In genomic region chr7:141785711-141786552, GRCh38 we compare ENCODE assay signal across 10 cellular contexts. TPM values are rescaled to one million over a fixed set of nuclear protein-coding genes. Genes with fewer than 3 reads are reported as not detected.
DNase-seq lines count a peak whose midpoint lies in the region; ATAC-seq, FAIRE-seq and TF ChIP-seq lines count a peak whose summit lies in the region.
"Had no signal": no experiment of that assay in that cellular context is flagged by ENCODE, and none has a peak within 500 bp of the region (broad histone marks: within the 10 kb centered on the region; RNA-seq: fewer than 3 reads in every experiment).

No MANE protein-coding gene starts in this region.

- no peaks in the 10 kb centered on the region for H3K9me3 ChIP-seq in right lobe of liver
- H3K9me3 ChIP-seq in upper lobe of right lung = no peaks in the 10 kb centered on the region

- H3K36me3 Mint-ChIP-seq in activated CD4-positive, alpha-beta T cell treated with anti-CD3 and anti-CD28 coated beads for 36 hours (ENCODE audit: low read depth) = peaks cover 10% of the 10 kb centered on the region

- peak; percentile 49 for ATAC-seq in activated CD4-positive, alpha-beta T cell treated with anti-CD3 and anti-CD28 coated beads for 36 hours
- ATAC-seq in GM21528 (IDR thresholded peaks at IDR 0.05; ENCODE audit: low FRiP score, unreplicated experiment) (peak; percentile 81), right lobe of liver (peak; percentile 71 to 78 (median 76)), upper lobe of right lung (peak; percentile 79)

- H3K4me1 ChIP-seq in right lobe of liver (no peaks in the 10 kb centered on the region), upper lobe of right lung (no peaks in the 10 kb centered on the region)

- CTCF ChIA-PET in activated CD4-positive, alpha-beta T cell treated with anti-CD3 and anti-CD28 coated beads for 36 hours (lab: Charles Lee) = interaction anchor here (0.6 to 4.8 kb wide), 19 partner anchors 8 to 679 kb away, joined by 3 to 34 read pairs (median 4); partner anchors contain the start of genes SSBP1 and TAS2R4

- H3K9me3 Mint-ChIP-seq in activated CD4-positive, alpha-beta T cell treated with anti-CD3 and anti-CD28 coated beads for 36 hours (ENCODE audit: low read depth) = no peaks in the 10 kb centered on the region
- H3K9me3 Mint-ChIP-seq: CD8-positive, alpha-beta memory T cell had no signal

- H3K27me3 ChIP-seq in right lobe of liver (no peaks in the 10 kb centered on the region), upper lobe of right lung (no peaks in the 10 kb centered on the region)

- WGBS in right lobe of liver (ENCODE audit: insufficient coverage, low coverage, low lambda C conversion rate, missing lambda C conversion rate) = 57% methylated on average over 13 of the region's 13 CpGs

- no peaks in the 10 kb centered on the region for H3K27me3 Mint-ChIP-seq in activated CD4-positive, alpha-beta T cell treated with anti-CD3 and anti-CD28 coated beads for 36 hours
- H3K27me3 Mint-ChIP-seq: CD8-positive, alpha-beta memory T cell had no signal

- peak; percentile 59 for FAIRE-seq in RCC 7860 (lab: Jason Lieb, UNC)

- intact Hi-C loops in activated CD4-positive, alpha-beta T cell treated with anti-CD3 and anti-CD28 coated beads for 36 hours (cut with DNase I, micrococcal nuclease) = loop anchor here (1.0 kb wide), 1 partner anchor 132 kb away; no protein-coding TSS in a partner anchor
- intact Hi-C loops in right lobe of liver (cut with DNase I) (no loop called here), upper lobe of right lung (cut with DNase I) (no loop called here)

- H3K27ac ChIP-seq in right lobe of liver (no peak overlapping the region), upper lobe of right lung (no peak overlapping the region)
- H3K27ac ChIP-seq: epithelial cell of prostate had no signal

- no peak overlapping the region for H3K4me3 ChIP-seq in right lobe of liver
- H3K4me3 ChIP-seq in upper lobe of right lung = no peak overlapping the region

- no peak overlapping the region for H3K4me3 Mint-ChIP-seq in activated CD4-positive, alpha-beta T cell treated with anti-CD3 and anti-CD28 coated beads for 36 hours
- H3K4me3 Mint-ChIP-seq: CD8-positive, alpha-beta memory T cell had no signal

- no peak overlapping the region for H3K27ac Mint-ChIP-seq in activated CD4-positive, alpha-beta T cell treated with anti-CD3 and anti-CD28 coated beads for 36 hours

- TF ChIP-seq CTCF in right lobe of liver (IDR thresholded peaks at IDR 0.05) (peak; percentile 63 to 84 (median 80)), upper lobe of right lung (IDR thresholded peaks at IDR 0.05) (peak; percentile 78)

- TF ChIP-seq POLR2A in right lobe of liver (IDR thresholded peaks at IDR 0.05) = no peak

- no peaks in the 10 kb centered on the region for H3K4me1 Mint-ChIP-seq in activated CD4-positive, alpha-beta T cell treated with anti-CD3 and anti-CD28 coated beads for 36 hours

- POLR2A ChIA-PET in activated CD4-positive, alpha-beta T cell treated with anti-CD3 and anti-CD28 coated beads for 36 hours (lab: Charles Lee) = no interaction called here

- peak; percentile 42 for DNase-seq in activated CD4-positive, alpha-beta T cell treated with anti-CD3 and anti-CD28 coated beads for 36 hours
- DNase-seq in activated CD4-positive, alpha-beta T cell treated with anti-CD3 and anti-CD28 coated beads for 1 hour = no peak
- DNase-seq in LHCN-M2 (ENCODE audit: low read depth) (peak; percentile 58), RCC 7860 (ENCODE audit: low spot score) (peak; percentile 57), cerebellum (ENCODE audit: low spot score) (peak; percentile 38), right lobe of liver (no peak), upper lobe of right lung (no peak)

- no peaks in the 10 kb centered on the region for H3K36me3 ChIP-seq in right lobe of liver
- H3K36me3 ChIP-seq in upper lobe of right lung = no peaks in the 10 kb centered on the region

RNA-seq across cellular contexts. Expression of gene TAS2R5, which starts 4.1 kb away (rescaled TPM):
- 1 to 10 TPM in 1 of 2 experiments, under 1 TPM in 1; 0.75 to 1.4 TPM for total RNA-seq in activated CD4-positive, alpha-beta T cell treated with anti-CD3 and anti-CD28 coated beads for 36 hours
- total RNA-seq in LHCN-M2 (2014; rRNA removed) (not detected in 2 replicates), cerebellum (10.6 TPM), right lobe of liver (under 1 TPM in 5 of 6 experiments, not detected in 1; 0.43 to 0.68 (median 0.51) TPM), upper lobe of right lung (2.2 TPM)
- not detected for polyA plus RNA-seq in LHCN-M2 (2012)
- polyA plus RNA-seq: CD8-positive, alpha-beta memory T cell had no signal

RNA-seq across cellular contexts. Expression of gene TAS2R4, which starts 9.5 kb away (rescaled TPM):
- total RNA-seq in activated CD4-positive, alpha-beta T cell treated with anti-CD3 and anti-CD28 coated beads for 36 hours = under 1 TPM; 0.60 to 0.62 TPM
- total RNA-seq in LHCN-M2 (2014; rRNA removed) = 0.06 and 0.34 TPM in 2 replicates
- polyA plus RNA-seq in LHCN-M2 (2012) = 0.04 TPM
- total RNA-seq in cerebellum = 13.2 TPM
- under 1 TPM; 0.32 to 0.74 (median 0.52) TPM for total RNA-seq in right lobe of liver
- total RNA-seq in upper lobe of right lung = 2.2 TPM
- polyA plus RNA-seq: CD8-positive, alpha-beta memory T cell had no signal

RNA-seq across cellular contexts. Expression of gene TAS2R3, which starts 22.0 kb away (rescaled TPM):
- 1 to 10 TPM in 1 of 2 experiments, under 1 TPM in 1; 0.69 to 1.1 TPM for total RNA-seq in activated CD4-positive, alpha-beta T cell treated with anti-CD3 and anti-CD28 coated beads for 36 hours
- total RNA-seq in LHCN-M2 (2014; rRNA removed) = 0.19 and 0.34 TPM in 2 replicates
- not detected for polyA plus RNA-seq in LHCN-M2 (2012)
- total RNA-seq in cerebellum = 17.0 TPM
- total RNA-seq in right lobe of liver = 1 to 10 TPM in 1 of 6 experiments, under 1 TPM in 5; 0.31 to 3.5 (median 0.55) TPM
- total RNA-seq in upper lobe of right lung = 1.6 TPM
- polyA plus RNA-seq: CD8-positive, alpha-beta memory T cell had no signal

RNA-seq across cellular contexts. Expression of gene SSBP1, which starts 47.8 kb away (rescaled TPM):
- 100 to 1,000 TPM; 183 to 245 TPM for total RNA-seq in activated CD4-positive, alpha-beta T cell treated with anti-CD3 and anti-CD28 coated beads for 36 hours
- 314 and 326 TPM in 2 replicates for total RNA-seq in LHCN-M2 (2014; rRNA removed)
- 316 TPM for polyA plus RNA-seq in LHCN-M2 (2012)
- 88.9 TPM for total RNA-seq in cerebellum
- total RNA-seq in right lobe of liver = 100 to 1,000 TPM in 1 of 6 experiments, 10 to 100 TPM in 5; 38.6 to 115 (median 48.8) TPM
- total RNA-seq in upper lobe of right lung = 64.9 TPM

RNA-seq across cellular contexts. Expression of gene PRSS37, which starts 55.4 kb away (rescaled TPM):
- total RNA-seq in activated CD4-positive, alpha-beta T cell treated with anti-CD3 and anti-CD28 coated beads for 36 hours = not detected
- total RNA-seq in LHCN-M2 (2014; rRNA removed) (not detected in 2 replicates), cerebellum (not detected), right lobe of liver (not detected), upper lobe of right lung (not detected)
- polyA plus RNA-seq in LHCN-M2 (2012) = not detected
- total RNA-seq: CD8-positive, alpha-beta memory T cell had no signal
- polyA plus RNA-seq: CD8-positive, alpha-beta memory T cell had no signal

Comparison
In these comparisons a context has a peak if more than half of its experiments do, and no peak if none do; other contexts are left out.
1. DNase-seq: peak in activated CD4-positive, alpha-beta T cell treated with anti-CD3 and anti-CD28 coated beads for 36 hours (single experiment), LHCN-M2 (single experiment), RCC 7860 (single experiment) and cerebellum (single experiment); none in activated CD4-positive, alpha-beta T cell treated with anti-CD3 and anti-CD28 coated beads for 1 hour (single experiment), right lobe of liver (0 of 3) and upper lobe of right lung (single experiment).
2. intact Hi-C loops: an anchor here in activated CD4-positive, alpha-beta T cell treated with anti-CD3 and anti-CD28 coated beads for 36 hours (1.0 kb wide); none called in right lobe of liver and upper lobe of right lung.
3. Peak in every context shown above with its lines, with median percentiles within 50 percentile points of each other: ATAC-seq.